Comparison of ENCODE assay signal across 1 cellular context in the genomic region with DNA sequence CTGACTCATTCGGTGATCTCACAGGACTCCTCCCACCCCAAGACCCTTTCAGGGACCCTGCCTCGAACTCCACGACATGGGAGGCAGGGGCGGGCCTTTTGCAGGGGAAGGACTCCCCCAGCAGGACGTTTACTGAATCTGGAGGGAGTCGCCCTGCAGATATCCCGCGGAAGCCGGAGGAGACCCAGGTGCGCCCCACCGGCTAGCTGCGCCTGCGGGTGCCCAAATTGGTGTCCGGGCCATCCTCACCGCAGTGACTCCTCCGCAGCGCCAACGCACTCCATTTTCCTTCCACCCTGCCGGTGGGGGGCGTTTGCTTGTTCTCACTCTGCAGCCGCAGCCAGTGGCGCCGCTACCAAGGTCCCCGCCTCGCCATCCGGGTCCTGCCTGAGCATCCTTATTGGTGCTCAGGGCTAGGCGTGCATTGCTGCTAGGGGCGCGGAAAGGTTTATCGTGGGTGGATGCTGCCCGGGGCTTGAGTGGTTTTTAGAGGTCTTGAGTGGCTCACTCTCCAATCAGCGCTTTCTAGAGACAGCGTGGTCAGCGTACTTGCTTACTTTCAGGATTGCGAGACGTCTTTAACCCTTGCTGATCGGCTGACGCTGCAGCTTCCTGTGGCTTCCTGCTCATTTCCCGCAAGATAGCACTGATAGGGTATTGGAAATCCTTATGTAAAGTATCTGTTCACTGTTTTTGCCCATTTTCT.
A peak's percentile ranks its signal among the peaks of the same experiment; 100 is the strongest.
TF ChIP-seq lines count a peak whose summit lies in the region.

No MANE protein-coding gene starts in this region.

TF ChIP-seq in H1, 55 proteins besides CTCF, POLR2A, EP300 and RAD21 (continued from another document):
- TF ChIP-seq, protein P1, sequence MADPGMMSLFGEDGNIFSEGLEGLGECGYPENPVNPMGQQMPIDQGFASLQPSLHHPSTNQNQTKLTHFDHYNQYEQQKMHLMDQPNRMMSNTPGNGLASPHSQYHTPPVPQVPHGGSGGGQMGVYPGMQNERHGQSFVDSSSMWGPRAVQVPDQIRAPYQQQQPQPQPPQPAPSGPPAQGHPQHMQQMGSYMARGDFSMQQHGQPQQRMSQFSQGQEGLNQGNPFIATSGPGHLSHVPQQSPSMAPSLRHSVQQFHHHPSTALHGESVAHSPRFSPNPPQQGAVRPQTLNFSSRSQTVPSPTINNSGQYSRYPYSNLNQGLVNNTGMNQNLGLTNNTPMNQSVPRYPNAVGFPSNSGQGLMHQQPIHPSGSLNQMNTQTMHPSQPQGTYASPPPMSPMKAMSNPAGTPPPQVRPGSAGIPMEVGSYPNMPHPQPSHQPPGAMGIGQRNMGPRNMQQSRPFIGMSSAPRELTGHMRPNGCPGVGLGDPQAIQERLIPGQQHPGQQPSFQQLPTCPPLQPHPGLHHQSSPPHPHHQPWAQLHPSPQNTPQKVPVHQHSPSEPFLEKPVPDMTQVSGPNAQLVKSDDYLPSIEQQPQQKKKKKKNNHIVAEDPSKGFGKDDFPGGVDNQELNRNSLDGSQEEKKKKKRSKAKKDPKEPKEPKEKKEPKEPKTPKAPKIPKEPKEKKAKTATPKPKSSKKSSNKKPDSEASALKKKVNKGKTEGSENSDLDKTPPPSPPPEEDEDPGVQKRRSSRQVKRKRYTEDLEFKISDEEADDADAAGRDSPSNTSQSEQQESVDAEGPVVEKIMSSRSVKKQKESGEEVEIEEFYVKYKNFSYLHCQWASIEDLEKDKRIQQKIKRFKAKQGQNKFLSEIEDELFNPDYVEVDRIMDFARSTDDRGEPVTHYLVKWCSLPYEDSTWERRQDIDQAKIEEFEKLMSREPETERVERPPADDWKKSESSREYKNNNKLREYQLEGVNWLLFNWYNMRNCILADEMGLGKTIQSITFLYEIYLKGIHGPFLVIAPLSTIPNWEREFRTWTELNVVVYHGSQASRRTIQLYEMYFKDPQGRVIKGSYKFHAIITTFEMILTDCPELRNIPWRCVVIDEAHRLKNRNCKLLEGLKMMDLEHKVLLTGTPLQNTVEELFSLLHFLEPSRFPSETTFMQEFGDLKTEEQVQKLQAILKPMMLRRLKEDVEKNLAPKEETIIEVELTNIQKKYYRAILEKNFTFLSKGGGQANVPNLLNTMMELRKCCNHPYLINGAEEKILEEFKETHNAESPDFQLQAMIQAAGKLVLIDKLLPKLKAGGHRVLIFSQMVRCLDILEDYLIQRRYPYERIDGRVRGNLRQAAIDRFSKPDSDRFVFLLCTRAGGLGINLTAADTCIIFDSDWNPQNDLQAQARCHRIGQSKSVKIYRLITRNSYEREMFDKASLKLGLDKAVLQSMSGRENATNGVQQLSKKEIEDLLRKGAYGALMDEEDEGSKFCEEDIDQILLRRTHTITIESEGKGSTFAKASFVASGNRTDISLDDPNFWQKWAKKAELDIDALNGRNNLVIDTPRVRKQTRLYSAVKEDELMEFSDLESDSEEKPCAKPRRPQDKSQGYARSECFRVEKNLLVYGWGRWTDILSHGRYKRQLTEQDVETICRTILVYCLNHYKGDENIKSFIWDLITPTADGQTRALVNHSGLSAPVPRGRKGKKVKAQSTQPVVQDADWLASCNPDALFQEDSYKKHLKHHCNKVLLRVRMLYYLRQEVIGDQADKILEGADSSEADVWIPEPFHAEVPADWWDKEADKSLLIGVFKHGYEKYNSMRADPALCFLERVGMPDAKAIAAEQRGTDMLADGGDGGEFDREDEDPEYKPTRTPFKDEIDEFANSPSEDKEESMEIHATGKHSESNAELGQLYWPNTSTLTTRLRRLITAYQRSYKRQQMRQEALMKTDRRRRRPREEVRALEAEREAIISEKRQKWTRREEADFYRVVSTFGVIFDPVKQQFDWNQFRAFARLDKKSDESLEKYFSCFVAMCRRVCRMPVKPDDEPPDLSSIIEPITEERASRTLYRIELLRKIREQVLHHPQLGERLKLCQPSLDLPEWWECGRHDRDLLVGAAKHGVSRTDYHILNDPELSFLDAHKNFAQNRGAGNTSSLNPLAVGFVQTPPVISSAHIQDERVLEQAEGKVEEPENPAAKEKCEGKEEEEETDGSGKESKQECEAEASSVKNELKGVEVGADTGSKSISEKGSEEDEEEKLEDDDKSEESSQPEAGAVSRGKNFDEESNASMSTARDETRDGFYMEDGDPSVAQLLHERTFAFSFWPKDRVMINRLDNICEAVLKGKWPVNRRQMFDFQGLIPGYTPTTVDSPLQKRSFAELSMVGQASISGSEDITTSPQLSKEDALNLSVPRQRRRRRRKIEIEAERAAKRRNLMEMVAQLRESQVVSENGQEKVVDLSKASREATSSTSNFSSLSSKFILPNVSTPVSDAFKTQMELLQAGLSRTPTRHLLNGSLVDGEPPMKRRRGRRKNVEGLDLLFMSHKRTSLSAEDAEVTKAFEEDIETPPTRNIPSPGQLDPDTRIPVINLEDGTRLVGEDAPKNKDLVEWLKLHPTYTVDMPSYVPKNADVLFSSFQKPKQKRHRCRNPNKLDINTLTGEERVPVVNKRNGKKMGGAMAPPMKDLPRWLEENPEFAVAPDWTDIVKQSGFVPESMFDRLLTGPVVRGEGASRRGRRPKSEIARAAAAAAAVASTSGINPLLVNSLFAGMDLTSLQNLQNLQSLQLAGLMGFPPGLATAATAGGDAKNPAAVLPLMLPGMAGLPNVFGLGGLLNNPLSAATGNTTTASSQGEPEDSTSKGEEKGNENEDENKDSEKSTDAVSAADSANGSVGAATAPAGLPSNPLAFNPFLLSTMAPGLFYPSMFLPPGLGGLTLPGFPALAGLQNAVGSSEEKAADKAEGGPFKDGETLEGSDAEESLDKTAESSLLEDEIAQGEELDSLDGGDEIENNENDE (IDR thresholded peaks at IDR 0.05; ENCODE audit: insufficient replicate concordance, low read length): no peak
- no peak for TF ChIP-seq FOSL1 (IDR thresholded peaks at IDR 0.05; ENCODE audit: insufficient read depth, low read depth, low read length)
- no peak for TF ChIP-seq CTBP2 (IDR thresholded peaks at IDR 0.05; ENCODE audit: borderline replicate concordance, insufficient read depth, insufficient read length, low read length)
- no peak for TF ChIP-seq GTF2F1 (IDR thresholded peaks at IDR 0.05; ENCODE audit: borderline replicate concordance, low read depth, low read length)
- no peak for TF ChIP-seq HDAC6 (IDR thresholded peaks at IDR 0.05; ENCODE audit: low read depth, low read length)
- no peak for TF ChIP-seq TAF7 (optimal IDR thresholded peaks at IDR 0.05; ENCODE audit: borderline replicate concordance, low read depth, low read length)
- TF ChIP-seq, protein P2, sequence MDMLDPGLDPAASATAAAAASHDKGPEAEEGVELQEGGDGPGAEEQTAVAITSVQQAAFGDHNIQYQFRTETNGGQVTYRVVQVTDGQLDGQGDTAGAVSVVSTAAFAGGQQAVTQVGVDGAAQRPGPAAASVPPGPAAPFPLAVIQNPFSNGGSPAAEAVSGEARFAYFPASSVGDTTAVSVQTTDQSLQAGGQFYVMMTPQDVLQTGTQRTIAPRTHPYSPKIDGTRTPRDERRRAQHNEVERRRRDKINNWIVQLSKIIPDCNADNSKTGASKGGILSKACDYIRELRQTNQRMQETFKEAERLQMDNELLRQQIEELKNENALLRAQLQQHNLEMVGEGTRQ (IDR thresholded peaks at IDR 0.05; ENCODE audit: low read length): no peak
- peak; percentile 93 for TF ChIP-seq KDM4A (IDR thresholded peaks at IDR 0.05; ENCODE audit: low read depth, low read length, severe bottlenecking)
- TF ChIP-seq RNF2 (IDR thresholded peaks at IDR 0.05; ENCODE audit: borderline replicate concordance, low read depth, low read length, missing control alignments, poor library complexity, severe bottlenecking): no peak
- no peak for TF ChIP-seq SP2 (IDR thresholded peaks at IDR 0.05; ENCODE audit: low read length)
- TF ChIP-seq TAF1 (IDR thresholded peaks at IDR 0.05; ENCODE audit: low read depth, low read length): peak; percentile 32; the same call in 1 of the 2 replicates
- TF ChIP-seq EZH2 (IDR thresholded peaks at IDR 0.05; ENCODE audit: low read depth, low read length, severe bottlenecking): no peak
- no peak for TF ChIP-seq SUZ12 (IDR thresholded peaks at IDR 0.05; ENCODE audit: low read length)
- no peak for TF ChIP-seq EGR1 (IDR thresholded peaks at IDR 0.05; ENCODE audit: borderline replicate concordance, low read depth, low read length)
- no peak for TF ChIP-seq KDM5A (IDR thresholded peaks at IDR 0.05; ENCODE audit: low read length)
- no peak for TF ChIP-seq SIRT6 (IDR thresholded peaks at IDR 0.05; ENCODE audit: low read length)
- TF ChIP-seq, protein P3, sequence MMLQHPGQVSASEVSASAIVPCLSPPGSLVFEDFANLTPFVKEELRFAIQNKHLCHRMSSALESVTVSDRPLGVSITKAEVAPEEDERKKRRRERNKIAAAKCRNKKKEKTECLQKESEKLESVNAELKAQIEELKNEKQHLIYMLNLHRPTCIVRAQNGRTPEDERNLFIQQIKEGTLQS (IDR thresholded peaks at IDR 0.05; ENCODE audit: insufficient read depth, low read depth, low read length): no peak
